ENCODE assay signal across 8 cellular contexts in the genomic region with DNA sequence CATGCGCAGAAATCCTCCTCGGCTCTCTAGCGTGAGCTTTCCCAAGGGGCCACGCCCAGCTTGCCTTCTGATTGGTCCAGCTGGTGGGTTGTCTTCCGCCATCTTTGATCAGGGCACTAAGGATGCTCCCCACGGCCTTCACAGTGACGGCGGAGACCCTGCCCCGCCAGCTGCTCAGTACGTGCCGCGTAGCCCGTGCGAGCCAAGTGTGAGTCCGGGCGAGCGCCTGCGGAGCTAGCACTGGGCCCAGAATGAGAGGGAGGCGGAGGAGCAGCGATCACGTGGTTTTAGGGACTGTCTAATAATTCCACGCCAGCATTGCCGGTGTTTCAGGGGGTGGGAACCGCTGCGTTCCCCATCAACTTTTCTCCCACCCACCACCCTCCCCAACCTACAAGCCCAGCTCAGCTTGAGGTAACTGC. TPM values are rescaled to one million over a fixed set of nuclear protein-coding genes. Genes with fewer than 3 reads are reported as not detected.
DNase-seq lines count a peak whose midpoint lies in the region; FAIRE-seq and TF ChIP-seq lines count a peak whose summit lies in the region.

No MANE protein-coding gene starts in this region.

- H3K4me3 Mint-ChIP-seq in activated naive CD4-positive, alpha-beta T cell treated with anti-CD3 and anti-CD28 coated beads for 36 hours = peak overlapping the region; percentile 97

- H3K4me3 ChIP-seq in HFF-Myc (replicated peaks; ENCODE audit: low read depth, low read length) (peak overlapping the region; percentile 66), SJSA1 (peak overlapping the region; percentile 43), neuron (ENCODE audit: low read length) (peak overlapping the region; percentile 67), subcutaneous abdominal adipose tissue (ENCODE audit: low read depth in 1 of 5, low read length in 5 of 5) (peak overlapping the region; percentile 83 to 87 (median 83))

- intact Hi-C loops in activated naive CD4-positive, alpha-beta T cell treated with anti-CD3 and anti-CD28 coated beads for 36 hours (cut with micrococcal nuclease) = loop anchor here (1.0 to 2.0 kb wide), 5 partner anchors 11 to 168 kb away; a partner anchor contains a TSS

- H3K36me3 ChIP-seq in SJSA1 = peaks cover 23% of the 10 kb centered on the region
- H3K36me3 ChIP-seq in neuron (ENCODE audit: insufficient read depth, low read length) = peaks cover under 1% of the 10 kb centered on the region
- peaks cover 2 to 14% (median 5%) of the 10 kb centered on the region in 5 donors for H3K36me3 ChIP-seq in subcutaneous abdominal adipose tissue (ENCODE audit: control insufficient read depth in 5 of 5, insufficient read depth in 5 of 5, low read length in 5 of 5)

- H3K9ac ChIP-seq in subcutaneous abdominal adipose tissue (ENCODE audit: low read length in 5 of 5) = peak overlapping the region; percentile 63 to 93 (median 90)

- peak; percentile 48 for FAIRE-seq in frontal cortex (lab: Jason Lieb, UNC)

- H3K9me3 Mint-ChIP-seq in activated naive CD4-positive, alpha-beta T cell treated with anti-CD3 and anti-CD28 coated beads for 36 hours = no peaks in the 10 kb centered on the region

- no peaks in the 10 kb centered on the region for H3K9me3 ChIP-seq in SJSA1 (replicated peaks)
- H3K9me3 ChIP-seq in neuron (ENCODE audit: low read length) = no peaks in the 10 kb centered on the region
- peaks cover 0 to 7% (median 0%) of the 10 kb centered on the region in 5 donors for H3K9me3 ChIP-seq in subcutaneous abdominal adipose tissue (ENCODE audit: control insufficient read depth in 5 of 5, low read length in 5 of 5)

- no peak for TF ChIP-seq CTCF in HFF-Myc (IDR thresholded peaks at IDR 0.05; ENCODE audit: low read depth, low read length, missing control alignments)

- peak overlapping the region; percentile 88 for H2AFZ ChIP-seq in neuron (ENCODE audit: low read depth, low read length)

- no peaks in the 10 kb centered on the region for H3K27me3 Mint-ChIP-seq in activated naive CD4-positive, alpha-beta T cell treated with anti-CD3 and anti-CD28 coated beads for 36 hours (ENCODE audit: low read depth)

- H3K4me1 ChIP-seq in SJSA1 (replicated peaks) (peaks cover 67% of the 10 kb centered on the region), neuron (ENCODE audit: insufficient read depth, low read length) (peaks cover 29% of the 10 kb centered on the region), subcutaneous abdominal adipose tissue (ENCODE audit: control insufficient read depth in 5 of 5, insufficient read depth in 5 of 5, low read length in 5 of 5) (peaks cover 23 to 50% (median 46%) of the 10 kb centered on the region in 5 donors)

- DNase-seq in GM04503 (ENCODE audit: low read depth) = peak; percentile 95
- peak; percentile 99 for DNase-seq in HFF-Myc (ENCODE audit: extremely low read depth, low read depth)
- DNase-seq in MV-4-11 (lab: John Stamatoyannopoulos, UW) = peak; percentile 99
- peak; percentile 98 to 99 for DNase-seq in SJSA1 (ENCODE audit: low read depth in 1 of 2, low spot score in 2 of 2)
- peak; percentile 99 for DNase-seq in activated naive CD4-positive, alpha-beta T cell treated with anti-CD3 and anti-CD28 coated beads for 36 hours
- DNase-seq in frontal cortex (ENCODE audit: low spot score in 2 of 2) = peak; percentile 93 to 97

- peaks cover 50% of the 10 kb centered on the region for H3K4me1 Mint-ChIP-seq in activated naive CD4-positive, alpha-beta T cell treated with anti-CD3 and anti-CD28 coated beads for 36 hours (ENCODE audit: low read depth)

- peak overlapping the region; percentile 90 for H3K27ac ChIP-seq in SJSA1
- peak overlapping the region; percentile 96 for H3K27ac ChIP-seq in subcutaneous abdominal adipose tissue (ENCODE audit: low read depth, low read length)

- peaks cover 26% of the 10 kb centered on the region for H3K36me3 Mint-ChIP-seq in activated naive CD4-positive, alpha-beta T cell treated with anti-CD3 and anti-CD28 coated beads for 36 hours (ENCODE audit: low read depth)

- CTCF ChIA-PET in activated naive CD4-positive, alpha-beta T cell treated with anti-CD3 and anti-CD28 coated beads for 36 hours (lab: Charles Lee) = interaction anchor here (0.6 to 6.0 kb wide), 10 partner anchors 10 to 210 kb away, joined by 3 to 66 read pairs (median 5); a partner anchor contains a TSS

- H3K27ac Mint-ChIP-seq in activated naive CD4-positive, alpha-beta T cell treated with anti-CD3 and anti-CD28 coated beads for 36 hours = peak overlapping the region; percentile 96

- H3K27me3 ChIP-seq in SJSA1 (replicated peaks) (no peaks in the 10 kb centered on the region), neuron (ENCODE audit: insufficient read depth, low read length) (no peaks in the 10 kb centered on the region), subcutaneous abdominal adipose tissue (ENCODE audit: control insufficient read depth in 5 of 5, insufficient read depth in 4 of 5, low read length in 5 of 5) (no peaks in the 10 kb centered on the region)

RNA-seq across cellular contexts. Expression of a gene that starts 1.6 kb away (rescaled TPM):
- total RNA-seq in SJSA1 (2014; rRNA removed; shearing (Covaris generic)) = 46.2 and 48.6 TPM in 2 replicates
- 10 to 100 TPM; 36.6 to 37.1 TPM for total RNA-seq in activated naive CD4-positive, alpha-beta T cell treated with anti-CD3 and anti-CD28 coated beads for 36 hours
- 0.41 TPM for total RNA-seq in frontal cortex

RNA-seq across cellular contexts. Expression of a gene that starts 27.2 kb away (rescaled TPM):
- 3.4 and 16.2 TPM in 2 replicates for total RNA-seq in SJSA1 (2014; rRNA removed; shearing (Covaris generic))
- total RNA-seq in activated naive CD4-positive, alpha-beta T cell treated with anti-CD3 and anti-CD28 coated beads for 36 hours = 1 to 10 TPM; 8.2 to 8.8 TPM
- total RNA-seq in frontal cortex = 6.5 TPM

RNA-seq across cellular contexts. Expression of a gene that starts 36.8 kb away (rescaled TPM):
- 9.2 and 9.5 TPM in 2 replicates for total RNA-seq in SJSA1 (2014; rRNA removed; shearing (Covaris generic))
- 1 to 10 TPM; 2.8 to 3.9 TPM for total RNA-seq in activated naive CD4-positive, alpha-beta T cell treated with anti-CD3 and anti-CD28 coated beads for 36 hours
- total RNA-seq in frontal cortex = 22.4 TPM

RNA-seq across cellular contexts. Expression of a gene that starts 47.8 kb away (rescaled TPM):
- not detected in 2 replicates for total RNA-seq in SJSA1 (2014; rRNA removed; shearing (Covaris generic))
- total RNA-seq in activated naive CD4-positive, alpha-beta T cell treated with anti-CD3 and anti-CD28 coated beads for 36 hours = not detected
- total RNA-seq in frontal cortex = not detected

Comparison
In these comparisons a context has a peak if more than half of its experiments do, and no peak if none do; other contexts are left out.
1. Peak in every context shown above with its lines: DNase-seq, H3K4me3 ChIP-seq and H3K27ac ChIP-seq.
2. RNA of a gene that starts 1.6 kb away (total RNA-seq): 46.2 to 48.6 TPM in SJSA1 and 36.6 to 37.1 TPM in activated naive CD4-positive, alpha-beta T cell treated with anti-CD3 and anti-CD28 coated beads for 36 hours; 0.41 TPM in frontal cortex (single experiment); every median in the first group is over 10 times any median in the second.